Comparison of ENCODE assay signal across 1 cellular context in the genomic region with DNA sequence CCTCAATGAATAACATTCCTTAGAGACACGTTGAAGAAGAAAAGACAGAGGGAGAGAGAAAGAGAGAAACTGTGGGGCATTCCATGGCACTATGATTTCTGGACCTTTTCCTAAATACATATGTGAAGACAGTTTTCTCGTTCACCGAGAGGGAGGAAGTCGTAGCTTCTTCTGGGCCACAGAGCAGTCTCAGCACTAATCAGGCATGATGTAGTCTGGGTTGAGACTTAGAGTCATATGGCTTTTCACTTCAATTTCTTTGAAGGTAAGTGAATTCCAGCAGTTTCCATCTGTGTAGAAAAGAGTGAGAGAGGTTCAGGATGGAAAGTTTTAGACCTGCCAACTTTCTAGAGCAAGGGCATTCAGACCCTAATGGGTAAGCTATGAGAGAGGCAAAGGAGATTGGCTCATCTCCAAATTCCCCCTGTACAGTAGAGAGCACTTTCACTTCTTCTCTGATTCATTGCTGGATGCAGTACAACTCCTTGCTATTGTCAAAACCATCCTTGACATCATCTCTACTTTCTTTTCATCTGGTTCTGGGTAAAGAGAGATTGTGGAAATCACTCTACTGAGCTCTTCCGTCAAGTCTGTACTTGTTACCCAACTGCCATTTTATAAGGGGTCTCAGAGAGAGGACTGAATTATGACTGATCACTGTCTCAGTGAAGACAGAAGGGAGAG.
TF ChIP-seq lines count a peak whose summit lies in the region.

No MANE protein-coding gene starts in this region.

TF ChIP-seq in GM12878, 131 proteins besides CTCF, POLR2A, EP300 and RAD21 (continued from another document):
- no peak for TF ChIP-seq ATF3 (IDR thresholded peaks at IDR 0.05; ENCODE audit: borderline replicate concordance, extremely low read depth, low read depth, low read length)
- TF ChIP-seq SMARCA5 (IDR thresholded peaks at IDR 0.05), result no peak
- peak; percentile 43; the same call in 1 of the 2 replicates for TF ChIP-seq MTA3 (IDR thresholded peaks at IDR 0.05; ENCODE audit: borderline replicate concordance, low read length)
- TF ChIP-seq GABPA (IDR thresholded peaks at IDR 0.05; ENCODE audit: low read depth), result 0 out of 2 replicates have a peak, but pooled peaks have one; percentile 65
- peak; percentile 46; the same call in 1 of the 2 replicates for TF ChIP-seq BCL11A (IDR thresholded peaks at IDR 0.05; ENCODE audit: low read depth, low read length)
- TF ChIP-seq RELB (IDR thresholded peaks at IDR 0.05; ENCODE audit: low read depth), result no peak
- 0 out of 2 replicates have a peak, but pooled peaks have one; percentile 27 for TF ChIP-seq MEF2A (IDR thresholded peaks at IDR 0.05; ENCODE audit: insufficient read depth, low read depth, low read length)
- no peak for TF ChIP-seq ZZZ3 (IDR thresholded peaks at IDR 0.05; ENCODE audit: control insufficient read depth, insufficient read length, low read depth)
- TF ChIP-seq SPI1 (IDR thresholded peaks at IDR 0.05; ENCODE audit: borderline replicate concordance, insufficient read depth, low read depth, low read length), result peak; percentile 67
- no peak for TF ChIP-seq CEBPB (IDR thresholded peaks at IDR 0.05; ENCODE audit: borderline replicate concordance in 1 of 2, low read depth in 2 of 2, low read length in 2 of 2)
- 0 out of 2 replicates have a peak, but pooled peaks have one; percentile 37 for TF ChIP-seq TARDBP (IDR thresholded peaks at IDR 0.05; ENCODE audit: borderline replicate concordance)
- no peak for TF ChIP-seq KAT2A (conservative IDR thresholded peaks at IDR 0.05; ENCODE audit: control insufficient read depth, low read depth, low read length)
- TF ChIP-seq ZNF622 (IDR thresholded peaks at IDR 0.05), result no peak
- peak; percentile 97 for TF ChIP-seq EED (IDR thresholded peaks at IDR 0.05; ENCODE audit: low read depth)
- no peak for TF ChIP-seq SREBF2 (IDR thresholded peaks at IDR 0.05; ENCODE audit: low read length)
- TF ChIP-seq NBN (IDR thresholded peaks at IDR 0.05), result no peak
- 0 out of 2 replicates have a peak, but pooled peaks have one; percentile 42 for TF ChIP-seq ATF7 (IDR thresholded peaks at IDR 0.05; ENCODE audit: low read depth)
- TF ChIP-seq, protein P1, sequence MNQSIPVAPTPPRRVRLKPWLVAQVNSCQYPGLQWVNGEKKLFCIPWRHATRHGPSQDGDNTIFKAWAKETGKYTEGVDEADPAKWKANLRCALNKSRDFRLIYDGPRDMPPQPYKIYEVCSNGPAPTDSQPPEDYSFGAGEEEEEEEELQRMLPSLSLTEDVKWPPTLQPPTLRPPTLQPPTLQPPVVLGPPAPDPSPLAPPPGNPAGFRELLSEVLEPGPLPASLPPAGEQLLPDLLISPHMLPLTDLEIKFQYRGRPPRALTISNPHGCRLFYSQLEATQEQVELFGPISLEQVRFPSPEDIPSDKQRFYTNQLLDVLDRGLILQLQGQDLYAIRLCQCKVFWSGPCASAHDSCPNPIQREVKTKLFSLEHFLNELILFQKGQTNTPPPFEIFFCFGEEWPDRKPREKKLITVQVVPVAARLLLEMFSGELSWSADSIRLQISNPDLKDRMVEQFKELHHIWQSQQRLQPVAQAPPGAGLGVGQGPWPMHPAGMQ (IDR thresholded peaks at IDR 0.05; ENCODE audit: borderline replicate concordance), result no peak
- no peak for TF ChIP-seq HCFC1 (IDR thresholded peaks at IDR 0.05; ENCODE audit: low read length)
- TF ChIP-seq SUPT20H (IDR thresholded peaks at IDR 0.05; ENCODE audit: borderline replicate concordance, control insufficient read depth, low read depth, low read length), result no peak
- peak in 1 of 2 experiments; percentile 92; a peak in 2 of 4 replicates for TF ChIP-seq ETV6 (conservative IDR thresholded peaks at IDR 0.05 in 1 of 2, IDR thresholded peaks at IDR 0.05 in 1 of 2; ENCODE audit: borderline replicate concordance in 1 of 2, low read depth in 1 of 2)
- no peak for TF ChIP-seq TCF3 (IDR thresholded peaks at IDR 0.05; ENCODE audit: borderline replicate concordance, insufficient read depth, low read depth, low read length)
- no peak for TF ChIP-seq HDGF (IDR thresholded peaks at IDR 0.05)
- TF ChIP-seq TCF7 (IDR thresholded peaks at IDR 0.05; ENCODE audit: borderline replicate concordance), result peak; percentile 92
- peak; percentile 37; the same call in 1 of the 2 replicates for TF ChIP-seq PML (IDR thresholded peaks at IDR 0.05; ENCODE audit: low read length)
- TF ChIP-seq PAX5 (IDR thresholded peaks at IDR 0.05; ENCODE audit: borderline replicate concordance, low read depth, low read length), result no peak
- no peak for TF ChIP-seq ZNF592 (IDR thresholded peaks at IDR 0.05)
- TF ChIP-seq JUND (IDR thresholded peaks at IDR 0.05; ENCODE audit: low read depth, low read length), result no peak
- TF ChIP-seq ZBTB4 (CRISPR knock-in tag; IDR thresholded peaks at IDR 0.05), result no peak
- TF ChIP-seq, protein P2, sequence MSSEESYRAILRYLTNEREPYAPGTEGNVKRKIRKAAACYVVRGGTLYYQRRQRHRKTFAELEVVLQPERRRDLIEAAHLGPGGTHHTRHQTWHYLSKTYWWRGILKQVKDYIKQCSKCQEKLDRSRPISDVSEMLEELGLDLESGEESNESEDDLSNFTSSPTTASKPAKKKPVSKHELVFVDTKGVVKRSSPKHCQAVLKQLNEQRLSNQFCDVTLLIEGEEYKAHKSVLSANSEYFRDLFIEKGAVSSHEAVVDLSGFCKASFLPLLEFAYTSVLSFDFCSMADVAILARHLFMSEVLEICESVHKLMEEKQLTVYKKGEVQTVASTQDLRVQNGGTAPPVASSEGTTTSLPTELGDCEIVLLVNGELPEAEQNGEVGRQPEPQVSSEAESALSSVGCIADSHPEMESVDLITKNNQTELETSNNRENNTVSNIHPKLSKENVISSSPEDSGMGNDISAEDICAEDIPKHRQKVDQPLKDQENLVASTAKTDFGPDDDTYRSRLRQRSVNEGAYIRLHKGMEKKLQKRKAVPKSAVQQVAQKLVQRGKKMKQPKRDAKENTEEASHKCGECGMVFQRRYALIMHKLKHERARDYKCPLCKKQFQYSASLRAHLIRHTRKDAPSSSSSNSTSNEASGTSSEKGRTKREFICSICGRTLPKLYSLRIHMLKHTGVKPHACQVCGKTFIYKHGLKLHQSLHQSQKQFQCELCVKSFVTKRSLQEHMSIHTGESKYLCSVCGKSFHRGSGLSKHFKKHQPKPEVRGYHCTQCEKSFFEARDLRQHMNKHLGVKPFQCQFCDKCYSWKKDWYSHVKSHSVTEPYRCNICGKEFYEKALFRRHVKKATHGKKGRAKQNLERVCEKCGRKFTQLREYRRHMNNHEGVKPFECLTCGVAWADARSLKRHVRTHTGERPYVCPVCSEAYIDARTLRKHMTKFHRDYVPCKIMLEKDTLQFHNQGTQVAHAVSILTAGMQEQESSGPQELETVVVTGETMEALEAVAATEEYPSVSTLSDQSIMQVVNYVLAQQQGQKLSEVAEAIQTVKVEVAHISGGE (CRISPR knock-in tag; IDR thresholded peaks at IDR 0.05), result no peak
- TF ChIP-seq CREB1 (IDR thresholded peaks at IDR 0.05; ENCODE audit: low read depth), result peak; percentile 84
- TF ChIP-seq MYB (IDR thresholded peaks at IDR 0.05; ENCODE audit: borderline replicate concordance, low read depth, low read length), result no peak
- TF ChIP-seq TBL1XR1 (IDR thresholded peaks at IDR 0.05; ENCODE audit: low read depth, low read length), result no peak
- no peak for TF ChIP-seq KDM1A (IDR thresholded peaks at IDR 0.05; ENCODE audit: borderline replicate concordance)
- peak; percentile 90 for TF ChIP-seq CREM (IDR thresholded peaks at IDR 0.05; ENCODE audit: low read depth)
- TF ChIP-seq CBFB (IDR thresholded peaks at IDR 0.05; ENCODE audit: low read depth), result 0 out of 2 replicates have a peak, but pooled peaks have one; percentile 48
- TF ChIP-seq, protein P3, sequence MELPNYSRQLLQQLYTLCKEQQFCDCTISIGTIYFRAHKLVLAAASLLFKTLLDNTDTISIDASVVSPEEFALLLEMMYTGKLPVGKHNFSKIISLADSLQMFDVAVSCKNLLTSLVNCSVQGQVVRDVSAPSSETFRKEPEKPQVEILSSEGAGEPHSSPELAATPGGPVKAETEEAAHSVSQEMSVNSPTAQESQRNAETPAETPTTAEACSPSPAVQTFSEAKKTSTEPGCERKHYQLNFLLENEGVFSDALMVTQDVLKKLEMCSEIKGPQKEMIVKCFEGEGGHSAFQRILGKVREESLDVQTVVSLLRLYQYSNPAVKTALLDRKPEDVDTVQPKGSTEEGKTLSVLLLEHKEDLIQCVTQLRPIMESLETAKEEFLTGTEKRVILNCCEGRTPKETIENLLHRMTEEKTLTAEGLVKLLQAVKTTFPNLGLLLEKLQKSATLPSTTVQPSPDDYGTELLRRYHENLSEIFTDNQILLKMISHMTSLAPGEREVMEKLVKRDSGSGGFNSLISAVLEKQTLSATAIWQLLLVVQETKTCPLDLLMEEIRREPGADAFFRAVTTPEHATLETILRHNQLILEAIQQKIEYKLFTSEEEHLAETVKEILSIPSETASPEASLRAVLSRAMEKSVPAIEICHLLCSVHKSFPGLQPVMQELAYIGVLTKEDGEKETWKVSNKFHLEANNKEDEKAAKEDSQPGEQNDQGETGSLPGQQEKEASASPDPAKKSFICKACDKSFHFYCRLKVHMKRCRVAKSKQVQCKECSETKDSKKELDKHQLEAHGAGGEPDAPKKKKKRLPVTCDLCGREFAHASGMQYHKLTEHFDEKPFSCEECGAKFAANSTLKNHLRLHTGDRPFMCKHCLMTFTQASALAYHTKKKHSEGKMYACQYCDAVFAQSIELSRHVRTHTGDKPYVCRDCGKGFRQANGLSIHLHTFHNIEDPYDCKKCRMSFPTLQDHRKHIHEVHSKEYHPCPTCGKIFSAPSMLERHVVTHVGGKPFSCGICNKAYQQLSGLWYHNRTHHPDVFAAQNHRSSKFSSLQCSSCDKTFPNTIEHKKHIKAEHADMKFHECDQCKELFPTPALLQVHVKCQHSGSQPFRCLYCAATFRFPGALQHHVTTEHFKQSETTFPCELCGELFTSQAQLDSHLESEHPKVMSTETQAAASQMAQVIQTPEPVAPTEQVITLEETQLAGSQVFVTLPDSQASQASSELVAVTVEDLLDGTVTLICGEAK (IDR thresholded peaks at IDR 0.05; ENCODE audit: borderline replicate concordance), result no peak
- no peak for TF ChIP-seq RB1 (IDR thresholded peaks at IDR 0.05; ENCODE audit: borderline replicate concordance)
- TF ChIP-seq GATAD2B (conservative IDR thresholded peaks at IDR 0.05; ENCODE audit: low read depth), result no peak
TF ChIP-seq in GM12878: peak in this region for 27.
